8 cellular contexts compared by ENCODE assay signal in the genomic region with DNA sequence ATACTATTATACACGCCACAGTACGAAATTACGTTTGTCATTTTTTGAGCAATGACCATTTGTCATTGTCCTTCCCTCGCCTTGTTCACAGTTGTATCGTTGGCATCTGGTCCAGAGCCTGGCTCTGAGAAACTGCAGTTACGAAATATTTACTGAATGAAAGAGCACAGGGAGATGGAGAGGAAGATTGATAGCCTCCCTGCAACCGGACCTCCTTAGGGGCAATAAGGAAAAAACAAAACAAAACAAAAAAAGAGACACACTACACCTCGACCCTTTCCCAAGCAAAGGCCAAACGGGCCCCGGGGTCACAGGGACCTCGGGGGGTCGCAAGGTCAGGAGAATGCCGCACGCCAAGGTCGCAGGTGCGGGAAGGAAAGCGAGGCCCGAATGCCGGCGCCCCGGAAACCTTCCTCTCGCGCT. TPM values are rescaled to one million over a fixed set of nuclear protein-coding genes. Genes with fewer than 3 reads are reported as not detected.
A peak's percentile ranks its signal among the peaks of the same experiment; 100 is the strongest.
DNase-seq lines count a peak whose midpoint lies in the region; ATAC-seq and TF ChIP-seq lines count a peak whose summit lies in the region.

No MANE protein-coding gene starts in this region.

- TF ChIP-seq POLR2A in erythroblast (IDR thresholded peaks at IDR 0.05; ENCODE audit: low read length): no peak

- peaks cover 0 to 6% (median 0%) of the 10 kb centered on the region in 5 donors for H3K36me3 Mint-ChIP-seq in naive thymus-derived CD4-positive, alpha-beta T cell

- intact Hi-C loops in naive thymus-derived CD4-positive, alpha-beta T cell (cut with micrococcal nuclease): loop anchor here in 1 of 2 donors (5.0 kb wide), 1 partner anchor 341 kb away; a partner anchor contains a TSS

- peak; percentile 31 for DNase-seq in RKO (ENCODE audit: low spot score)
- peak; percentile 58 to 61 for DNase-seq in erythroblast (lab: John Stamatoyannopoulos, UW)
- DNase-seq in naive thymus-derived CD4-positive, alpha-beta T cell: peak in 1 of 9 donors; percentile 18
- no peak for DNase-seq in cortex of kidney (lab: John Stamatoyannopoulos, UW)
- no peak for DNase-seq in NCI-H1436 treated with DMSO at 0.1 percent for 48 hours (lab: John Stamatoyannopoulos, UW)
- DNase-seq in activated CD4-positive, alpha-beta T cell treated with anti-CD3 and anti-CD28 coated beads, Interleukin-2, amount 50 U/mL, for 4 hours: no peak

- H3K4me1 Mint-ChIP-seq in naive thymus-derived CD4-positive, alpha-beta T cell: peaks cover 16 to 52% (median 43%) of the 10 kb centered on the region in 7 donors

- peak overlapping the region; percentile 81 to 99 (median 96) for H3K4me3 Mint-ChIP-seq in naive thymus-derived CD4-positive, alpha-beta T cell

- no peaks in the 10 kb centered on the region for H3K27me3 ChIP-seq in naive thymus-derived CD4-positive, alpha-beta T cell (ENCODE audit: control insufficient read depth in 2 of 2, insufficient read depth in 2 of 2, low read length in 2 of 2)

- no peaks in the 10 kb centered on the region for H3K9me3 Mint-ChIP-seq in naive thymus-derived CD4-positive, alpha-beta T cell

- ATAC-seq in naive thymus-derived CD4-positive, alpha-beta T cell: no peak
- ATAC-seq in HG02763 (IDR thresholded peaks at IDR 0.05; ENCODE audit: unreplicated experiment): no peak

- H3K4me1 ChIP-seq in naive thymus-derived CD4-positive, alpha-beta T cell (ENCODE audit: control insufficient read depth in 2 of 2, insufficient read depth in 2 of 2, low read length in 2 of 2): peaks cover 9 to 15% of the 10 kb centered on the region in 2 donors

- H3K27ac Mint-ChIP-seq in naive thymus-derived CD4-positive, alpha-beta T cell: peak overlapping the region; percentile 24 to 93 (median 71)

- peak overlapping the region; percentile 79 for H3K27ac ChIP-seq in naive thymus-derived CD4-positive, alpha-beta T cell (ENCODE audit: low read depth, low read length)

- peak overlapping the region; percentile 83 for H3K4me3 ChIP-seq in GM12875 (ENCODE audit: low read depth, low read length)
- peak overlapping the region; percentile 83 for H3K4me3 ChIP-seq in naive thymus-derived CD4-positive, alpha-beta T cell (ENCODE audit: low read length)

- no peaks in the 10 kb centered on the region for H3K27me3 Mint-ChIP-seq in naive thymus-derived CD4-positive, alpha-beta T cell

- no peaks in the 10 kb centered on the region for H3K9me3 ChIP-seq in naive thymus-derived CD4-positive, alpha-beta T cell (ENCODE audit: control insufficient read depth in 2 of 3, low read length in 3 of 3)

- H3K36me3 ChIP-seq in naive thymus-derived CD4-positive, alpha-beta T cell (ENCODE audit: control insufficient read depth in 2 of 3, insufficient read depth in 3 of 3, low read length in 3 of 3): peaks cover 0 to 6% (median 0%) of the 10 kb centered on the region in 3 experiments

- POLR2A ChIA-PET in naive thymus-derived CD4-positive, alpha-beta T cell (lab: Charles Lee): interaction anchor here (0.6 kb wide), 1 partner anchor 101 kb away, joined by 3 read pairs; no protein-coding TSS in a partner anchor

- CTCF ChIA-PET in naive thymus-derived CD4-positive, alpha-beta T cell (lab: Charles Lee): interaction anchor here (2.6 kb wide), 1 partner anchor 23 kb away, joined by 9 read pairs; no protein-coding TSS in a partner anchor

- TF ChIP-seq CTCF in GM12875 (IDR thresholded peaks at IDR 0.05; ENCODE audit: borderline replicate concordance, insufficient read depth, low read depth, low read length): no peak

RNA-seq across cellular contexts. Expression of a gene that starts 0.9 kb away (rescaled TPM):
- total RNA-seq in naive thymus-derived CD4-positive, alpha-beta T cell: 10 to 100 TPM; 24.3 to 76.6 (median 38.0) TPM
- polyA plus RNA-seq in naive thymus-derived CD4-positive, alpha-beta T cell: 10 to 100 TPM; 64.7 to 90.1 TPM

RNA-seq across cellular contexts. Expression of a gene that starts 48.7 kb away (rescaled TPM):
- 10 to 100 TPM; 10.2 to 16.8 (median 16.7) TPM for total RNA-seq in naive thymus-derived CD4-positive, alpha-beta T cell
- polyA plus RNA-seq in naive thymus-derived CD4-positive, alpha-beta T cell: 1 to 10 TPM; 3.4 to 5.6 TPM

Comparison
In these comparisons a context has a peak if more than half of its experiments do, and no peak if none do; other contexts are left out.
1. DNase-seq: peak in RKO (single experiment) and erythroblast (2 of 2); none in cortex of kidney (single experiment), NCI-H1436 treated with DMSO at 0.1 percent for 48 hours (single experiment) and activated CD4-positive, alpha-beta T cell treated with anti-CD3 and anti-CD28 coated beads, Interleukin-2, amount 50 U/mL, for 4 hours (0 of 2).